Comparison of ENCODE assay signal across 29 cellular contexts in the genomic region with DNA sequence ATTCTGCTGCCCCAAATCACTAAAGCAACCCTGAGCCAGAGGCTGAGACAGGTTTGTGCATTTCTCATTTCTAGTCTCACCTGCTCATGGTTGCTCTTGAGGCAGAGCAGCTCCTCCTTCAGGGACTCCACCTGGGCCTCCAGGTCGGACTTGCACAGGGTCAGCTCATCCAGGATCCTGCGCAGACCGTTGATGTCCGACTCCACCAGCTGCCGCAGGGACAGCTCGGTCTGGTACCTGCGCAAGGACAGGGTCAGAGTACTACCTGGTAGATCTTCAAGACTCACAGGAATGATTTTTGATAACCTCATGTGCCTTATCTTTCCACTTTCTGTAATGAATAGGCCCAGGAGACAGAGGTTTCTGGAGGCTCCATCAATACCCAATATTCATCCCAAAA. TPM values are rescaled to one million over a fixed set of nuclear protein-coding genes. Genes with fewer than 3 reads are reported as not detected.
"Had no signal": no experiment of that assay in that cellular context is flagged by ENCODE, and none has a peak within 500 bp of the region (broad histone marks: within the 10 kb centered on the region; RNA-seq: fewer than 3 reads in every experiment).

No MANE protein-coding gene starts in this region.

- DNase-seq: effector CD4-positive, alpha-beta T cell; foreskin fibroblast; heart left ventricle; left ventricle myocardium superior; lower lobe of right lung; right cardiac atrium; sigmoid colon; spleen; stimulated activated CD4-positive, alpha-beta T cell treated with anti-CD3 and anti-CD28 coated beads, Interleukin-4, amount 100 ng/mL, for 4 hours; stimulated activated naive CD8-positive, alpha-beta T cell treated with anti-CD3 and anti-CD28 coated beads, Interleukin-15, Interleukin-2, amounts not matched to agents 100 U/mL and 50 U/mL, for 24 hours; transverse colon; upper lobe of right lung; uterus had no signal

- H3K4me2 ChIP-seq: hepatocyte, neural progenitor cell had no signal

- H3K9me3 ChIP-seq: gastroesophageal sphincter, heart left ventricle, lower lobe of right lung, prostate gland, sigmoid colon, spleen, thoracic aorta, transverse colon, upper lobe of right lung, uterus had no signal

- H3K27me3 ChIP-seq: gastroesophageal sphincter, hepatocyte, neural progenitor cell, upper lobe of right lung, uterus had no signal

- H2AFZ ChIP-seq: hepatocyte, neural progenitor cell had no signal

- H3K4me1 ChIP-seq: gastroesophageal sphincter, lower lobe of right lung, neural progenitor cell, prostate gland, sigmoid colon, spleen, transverse colon, upper lobe of right lung, uterus had no signal

- H3K27ac ChIP-seq: gastroesophageal sphincter, heart left ventricle, hepatocyte, lower lobe of right lung, neural progenitor cell, prostate gland, sigmoid colon, spleen, thoracic aorta, transverse colon, upper lobe of right lung, uterus had no signal

- H3K36me3 ChIP-seq: gastroesophageal sphincter, heart left ventricle, lower lobe of right lung, neural progenitor cell, prostate gland, sigmoid colon, spleen, thoracic aorta, transverse colon, upper lobe of right lung, uterus had no signal

- H3K9ac ChIP-seq: neural progenitor cell had no signal

- H3K4me3 ChIP-seq: gastroesophageal sphincter, heart left ventricle, hepatocyte, lower lobe of right lung, neural progenitor cell, prostate gland, sigmoid colon, spleen, thoracic aorta, transverse colon, upper lobe of right lung, uterus had no signal

- FAIRE-seq: colon, islet of Langerhans had no signal

- ATAC-seq: esophagus mucosa; gastroesophageal sphincter; heart left ventricle; left ventricle myocardium superior; lower lobe of right lung; right cardiac atrium; stimulated activated memory B cell treated with anti-CD40 and anti-IgM and Interleukin-4, amounts not matched to agents 10 μg/mL and 1 μg/mL and 100 μg/mL, for 72 hours; stimulated activated naive CD8-positive, alpha-beta T cell treated with anti-CD3 and anti-CD28 coated beads, Interleukin-15, Interleukin-2, amounts not matched to agents 100 U/mL and 50 U/mL, for 24 hours; upper lobe of right lung had no signal

RNA-seq across cellular contexts. Expression of gene KRT31, which starts 1.1 kb away (rescaled TPM):
- total RNA-seq: cerebellum, gastroesophageal sphincter, heart left ventricle, hepatocyte, left ventricle myocardium superior, lower lobe of right lung, mesenteric fat pad, osteocyte, prostate gland, renal cortical epithelial cell, right cardiac atrium, sigmoid colon, spleen, thoracic aorta, transverse colon, upper lobe of right lung, uterus had no signal
- polyA plus RNA-seq: heart left ventricle, hepatocyte, right cardiac atrium, sigmoid colon, spleen had no signal

RNA-seq across cellular contexts. Expression of gene KRT34, which starts 14.2 kb away (rescaled TPM):
- total RNA-seq: cerebellum, heart left ventricle, left ventricle myocardium superior, lower lobe of right lung, mesenteric fat pad, osteocyte, right cardiac atrium, sigmoid colon, skeletal muscle tissue, spleen, thoracic aorta, transverse colon, upper lobe of right lung had no signal
- polyA plus RNA-seq: heart left ventricle, hepatocyte, right cardiac atrium, sigmoid colon, spleen had no signal

RNA-seq across cellular contexts. Expression of gene KRT33B, which starts 26.7 kb away (rescaled TPM):
- total RNA-seq: cerebellum, esophagus mucosa, gastroesophageal sphincter, heart left ventricle, hepatocyte, left ventricle myocardium superior, lower lobe of right lung, mesenteric fat pad, osteocyte, prostate gland, renal cortical epithelial cell, right cardiac atrium, sigmoid colon, skeletal muscle tissue, spleen, thoracic aorta, transverse colon, upper lobe of right lung, uterus had no signal
- polyA plus RNA-seq: heart left ventricle, right cardiac atrium, sigmoid colon, spleen had no signal

RNA-seq across cellular contexts. Expression of gene KRT37, which starts 28.0 kb away (rescaled TPM):
- total RNA-seq: cerebellum, dorsolateral prefrontal cortex, esophagus mucosa, gastroesophageal sphincter, heart left ventricle, hepatocyte, left ventricle myocardium superior, lower lobe of right lung, mesenteric fat pad, myocyte, osteocyte, prostate gland, renal cortical epithelial cell, right cardiac atrium, sigmoid colon, skeletal muscle tissue, spleen, thoracic aorta, transverse colon, upper lobe of right lung, uterus had no signal
- polyA plus RNA-seq: heart left ventricle, hepatocyte, right cardiac atrium, sigmoid colon, spleen had no signal

RNA-seq across cellular contexts. Expression of gene KRT38, which starts 44.4 kb away (rescaled TPM):
- total RNA-seq: cerebellum, dorsolateral prefrontal cortex, esophagus mucosa, gastroesophageal sphincter, heart left ventricle, hepatocyte, left ventricle myocardium superior, lower lobe of right lung, mesenteric fat pad, myocyte, osteocyte, prostate gland, renal cortical epithelial cell, right cardiac atrium, sigmoid colon, skeletal muscle tissue, thoracic aorta, transverse colon, upper lobe of right lung, uterus had no signal
- polyA plus RNA-seq: heart left ventricle, hepatocyte, right cardiac atrium, sigmoid colon, spleen had no signal
